Comparison of ENCODE assay signal across 15 cellular contexts in genomic region chr20:51514836-51515235, GRCh38.
"Had no signal": no experiment of that assay in that cellular context is flagged by ENCODE, and none has a peak within 500 bp of the region (broad histone marks: within the 10 kb centered on the region; RNA-seq: fewer than 3 reads in every experiment).

No MANE protein-coding gene starts in this region.

- H3K27me3 ChIP-seq: cardiac muscle cell, colonic mucosa, gastrocnemius medialis, neural progenitor cell, pancreas, tibial nerve had no signal

- H2AFZ ChIP-seq: neural progenitor cell had no signal

- H3K36me3 ChIP-seq: colonic mucosa, neural progenitor cell had no signal

- H3K4me3 ChIP-seq: cardiac muscle cell, colonic mucosa, gastrocnemius medialis, neural progenitor cell, pancreas, tibial nerve had no signal

- FAIRE-seq: keratinocyte, pancreas had no signal

- H3K4me2 ChIP-seq: neural progenitor cell had no signal

- H3K27ac ChIP-seq: cardiac muscle cell, colonic mucosa, epithelial cell of prostate, gastrocnemius medialis, neural progenitor cell, pancreas, tibial nerve had no signal

- ATAC-seq: gastrocnemius medialis, left ventricle myocardium superior, pancreas had no signal

- H3K9me3 Mint-ChIP-seq: neural progenitor cell had no signal

- H3K4me3 Mint-ChIP-seq: neural progenitor cell had no signal

- H3K9me3 ChIP-seq: colonic mucosa, gastrocnemius medialis, pancreas, tibial nerve had no signal

- DNase-seq: activated CD4-positive, alpha-beta T cell treated with anti-CD3 and anti-CD28 coated beads for 4 hours; activated CD8-positive, alpha-beta memory T cell treated with anti-CD3 and anti-CD28 coated beads, Interleukin-2, amount 50 U/mL, for 48 hours; activated gamma-delta T cell; colonic mucosa; gastrocnemius medialis; left ventricle myocardium superior; mesenchymal stem cell; pancreas; SIG-M5; T-helper 9 cell had no signal

- H3K36me3 Mint-ChIP-seq: neural progenitor cell had no signal

- H3K4me1 ChIP-seq: colonic mucosa, neural progenitor cell, pancreas had no signal

- H3K9ac ChIP-seq: neural progenitor cell had no signal

- H3K27ac Mint-ChIP-seq: neural progenitor cell had no signal
